11 cellular contexts compared by ENCODE assay signal in genomic region chr2:23658466-23658942, GRCh38.
DNase-seq lines count a peak whose midpoint lies in the region; ATAC-seq and TF ChIP-seq lines count a peak whose summit lies in the region.
"Had no signal": no experiment of that assay in that cellular context is flagged by ENCODE, and none has a peak within 500 bp of the region (broad histone marks: within the 10 kb centered on the region; RNA-seq: fewer than 3 reads in every experiment).

No MANE protein-coding gene starts in this region.

- no peaks in the 10 kb centered on the region for H3K4me1 ChIP-seq in Peyer's patch
- peaks cover 7% of the 10 kb centered on the region for H3K4me1 ChIP-seq in vagina
- H3K4me1 ChIP-seq: body of pancreas had no signal

- peak; percentile 66 for ATAC-seq in GM21526 (IDR thresholded peaks at IDR 0.05; ENCODE audit: low FRiP score, unreplicated experiment)
- ATAC-seq in HG03571 (IDR thresholded peaks at IDR 0.05; ENCODE audit: unreplicated experiment): no peak
- no peak for ATAC-seq in GM18517 (IDR thresholded peaks at IDR 0.05; ENCODE audit: unreplicated experiment)
- ATAC-seq: body of pancreas had no signal

- H3K36me3 ChIP-seq in Peyer's patch (no peaks in the 10 kb centered on the region), vagina (no peaks in the 10 kb centered on the region)
- H3K36me3 ChIP-seq: neutrophil had no signal

- TF ChIP-seq CTCF in Peyer's patch (IDR thresholded peaks at IDR 0.05) (no peak), vagina (IDR thresholded peaks at IDR 0.05) (no peak)

- no peak overlapping the region for H3K27ac ChIP-seq in Peyer's patch
- no peak overlapping the region for H3K27ac ChIP-seq in vagina
- H3K27ac ChIP-seq: body of pancreas, neutrophil had no signal

- H3K27me3 ChIP-seq in Peyer's patch: no peaks in the 10 kb centered on the region
- H3K27me3 ChIP-seq in vagina: no peaks in the 10 kb centered on the region
- H3K27me3 ChIP-seq: body of pancreas had no signal

- peak in 2 of 3 donors; percentile 59 to 62 for DNase-seq in Peyer's patch
- DNase-seq in head of caudate nucleus: peak in 28 of 42 donors; percentile 8 to 72 (median 34)
- peak; percentile 12 to 22 for DNase-seq in stimulated activated CD4-positive, alpha-beta T cell treated with anti-CD3 and anti-CD28 coated beads, Interleukin-4, amount 100 ng/mL, for 48 hours (ENCODE audit: low read depth in 2 of 2)
- no peak for DNase-seq in NCI-H82 (lab: John Stamatoyannopoulos, UW)
- no peak for DNase-seq in vagina (ENCODE audit: extremely low spot score in 2 of 2)
- DNase-seq: NCI-H226 had no signal

- TF ChIP-seq POLR2A in Peyer's patch (IDR thresholded peaks at IDR 0.05) (no peak), vagina (IDR thresholded peaks at IDR 0.05) (no peak)

- intact Hi-C loops in head of caudate nucleus (cut with DNase I): no loop called here
- intact Hi-C loops in vagina (cut with DNase I): no loop called here

- H3K9me3 ChIP-seq in Peyer's patch (no peaks in the 10 kb centered on the region), vagina (no peaks in the 10 kb centered on the region)
- H3K9me3 ChIP-seq: body of pancreas, neutrophil had no signal

- H3K4me3 ChIP-seq in Peyer's patch: no peak overlapping the region
- no peak overlapping the region for H3K4me3 ChIP-seq in vagina
- H3K4me3 ChIP-seq: body of pancreas had no signal

Comparison
In these comparisons a context has a peak if more than half of its experiments do, and no peak if none do; other contexts are left out.
1. DNase-seq: peak in Peyer's patch (2 of 3), head of caudate nucleus (28 of 42) and stimulated activated CD4-positive, alpha-beta T cell treated with anti-CD3 and anti-CD28 coated beads, Interleukin-4, amount 100 ng/mL, for 48 hours (2 of 2); none in NCI-H82 (single experiment) and vagina (0 of 2).